ENCODE assay signal across 20 cellular contexts in the genomic region with DNA sequence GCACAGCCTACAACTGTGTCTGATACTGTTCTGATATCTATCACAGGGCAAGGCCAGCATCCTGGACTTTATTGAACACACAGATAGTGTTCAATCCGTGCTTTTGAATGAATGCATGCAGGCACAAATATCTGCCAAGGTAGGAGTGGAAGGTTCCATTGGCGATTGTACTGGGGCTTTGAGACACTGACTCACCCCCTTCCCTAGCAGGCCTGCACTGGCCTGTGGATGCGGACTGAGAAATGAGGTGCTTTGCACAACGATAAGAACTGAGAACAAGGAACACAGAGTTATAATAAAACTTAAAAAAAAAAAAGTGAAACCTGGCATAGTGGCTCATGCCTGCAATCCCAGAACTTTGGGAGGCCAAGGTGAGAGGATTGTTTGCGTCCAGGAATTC.
DNase-seq lines count a peak whose midpoint lies in the region; FAIRE-seq and TF ChIP-seq lines count a peak whose summit lies in the region.
"Had no signal": no experiment of that assay in that cellular context is flagged by ENCODE, and none has a peak within 500 bp of the region (broad histone marks: within the 10 kb centered on the region; RNA-seq: fewer than 3 reads in every experiment).

No MANE protein-coding gene starts in this region.

- CTCF ChIA-PET in RWPE1 (lab: Yijun Ruan, JAX), result interaction anchor here (0.7 kb wide), 1 partner anchor 717 kb away, joined by 8 read pairs; no protein-coding TSS in a partner anchor

- H2AK5ac ChIP-seq in mesendoderm (ENCODE audit: low read length), result no peak overlapping the region

- peaks cover 13% of the 10 kb centered on the region for H3K4me1 ChIP-seq in keratinocyte (ENCODE audit: control insufficient read depth, extremely low read depth, insufficient read depth, low read length)
- H3K4me1 ChIP-seq in mesendoderm (ENCODE audit: control insufficient read depth, low read depth, low read length), result no peaks in the 10 kb centered on the region
- H3K4me1 ChIP-seq: A549, BLaER1 had no signal

- no peak overlapping the region for H2BK15ac ChIP-seq in mesendoderm (replicated peaks; ENCODE audit: low read depth)

- H2BK5ac ChIP-seq in mesendoderm (ENCODE audit: low read length), result no peak overlapping the region

- H3K9me1 ChIP-seq in keratinocyte (ENCODE audit: control insufficient read depth, extremely low read depth, insufficient read depth, low read length), result no peaks in the 10 kb centered on the region

- peak overlapping the region; percentile 54 for H3K4me2 ChIP-seq in keratinocyte (ENCODE audit: control insufficient read depth, extremely low read depth, insufficient read depth, low read depth, low read length)
- no peak overlapping the region for H3K4me2 ChIP-seq in mesendoderm (ENCODE audit: low read length)
- H3K4me2 ChIP-seq: A549, BLaER1 had no signal

- no peak overlapping the region for H3K56ac ChIP-seq in mesendoderm (ENCODE audit: low read length)

- no CpG with 5 or more reads among the region's 5 CpGs for WGBS in mesendoderm (ENCODE audit: extremely low coverage, insufficient coverage, low lambda C conversion rate)

- H4K5ac ChIP-seq in mesendoderm (ENCODE audit: low read length), result no peak overlapping the region

- no peaks in the 10 kb centered on the region for H3K9me3 ChIP-seq in keratinocyte (ENCODE audit: control insufficient read depth, low read depth, low read length)
- H3K9me3 ChIP-seq: A549, BLaER1 had no signal

- peak; percentile 82 for FAIRE-seq in keratinocyte (lab: Jason Lieb, UNC)
- FAIRE-seq: A549, GM12878, HepG2 had no signal

- H3K36me3 Mint-ChIP-seq in glutamatergic neuron (ENCODE audit: unreplicated experiment) (no peaks in the 10 kb centered on the region), chondrocyte (ENCODE audit: low read depth) (peaks cover 4% of the 10 kb centered on the region)
- H3K36me3 Mint-ChIP-seq: CD8-positive, alpha-beta T cell; IgD-negative memory B cell had no signal

- H3K4me3 ChIP-seq in epithelial cell of esophagus (ENCODE audit: low read length) (no peak overlapping the region), keratinocyte (ENCODE audit: control insufficient read depth in 2 of 3, extremely low read depth in 1 of 3, insufficient read depth in 2 of 3, low read depth in 1 of 3, low read length in 3 of 3) (no peak overlapping the region), mesendoderm (ENCODE audit: low read length) (no peak overlapping the region)
- H3K4me3 ChIP-seq: A549, BLaER1, GM12878 had no signal

- DNase-seq in RWPE1 (ENCODE audit: low spot score) (peak; percentile 25), epithelial cell of esophagus (ENCODE audit: low read depth) (peak; percentile 82), keratinocyte (ENCODE audit: low read depth, low spot score) (no peak), activated gamma-delta T cell (lab: John Stamatoyannopoulos, UW) (no peak), glutamatergic neuron (no peak), mesendoderm (no peak), chondrocyte (ENCODE audit: low spot score) (no peak)
- DNase-seq: AML-193; CD8-positive, alpha-beta T cell; DMS 273 treated with DMSO at 0.1 percent for 48 hours; DND-41; EL; GOT3; H7; HFFc6 had no signal

- H3K27ac ChIP-seq in RWPE1 (peak overlapping the region; percentile 72), keratinocyte (ENCODE audit: control insufficient read depth, insufficient read depth, low read length) (no peak overlapping the region), mesendoderm (ENCODE audit: low read depth, low read length) (no peak overlapping the region)
- H3K27ac ChIP-seq: A549, BLaER1 had no signal

- H2BK120ac ChIP-seq in mesendoderm (ENCODE audit: low read depth, low read length), result no peak overlapping the region

- H3K79me1 ChIP-seq in mesendoderm (ENCODE audit: low read length), result no peaks in the 10 kb centered on the region

- dilution Hi-C loops in keratinocyte (cut with MboI; ENCODE audit: extremely low pct_ligation_motif_present, low sequenced_read_pairs), result no loop called here

- H3K4me3 Mint-ChIP-seq in glutamatergic neuron (ENCODE audit: unreplicated experiment), result no peak overlapping the region
- H3K4me3 Mint-ChIP-seq in chondrocyte (ENCODE audit: unreplicated experiment), result no peak overlapping the region
- H3K4me3 Mint-ChIP-seq: CD8-positive, alpha-beta T cell; HFFc6; IgD-negative memory B cell had no signal

- no peaks in the 10 kb centered on the region for H4K20me1 ChIP-seq in keratinocyte (ENCODE audit: control insufficient read depth, extremely low read depth, insufficient read depth, low read length)
- H4K20me1 ChIP-seq: BLaER1 had no signal

- no peak overlapping the region for H2AFZ ChIP-seq in keratinocyte (ENCODE audit: control insufficient read depth, low read length)

- no peak overlapping the region for H3K4ac ChIP-seq in mesendoderm (ENCODE audit: low read depth, low read length)

- no peaks in the 10 kb centered on the region for H3K79me2 ChIP-seq in keratinocyte (ENCODE audit: control insufficient read depth, insufficient read depth, low read length)
- H3K79me2 ChIP-seq in mesendoderm (ENCODE audit: control insufficient read depth, insufficient read depth, low read length), result no peaks in the 10 kb centered on the region

- H3K27ac Mint-ChIP-seq in glutamatergic neuron (ENCODE audit: unreplicated experiment) (no peak overlapping the region), chondrocyte (ENCODE audit: unreplicated experiment) (no peak overlapping the region)
- H3K27ac Mint-ChIP-seq: CD8-positive, alpha-beta T cell; HFFc6; IgD-negative memory B cell had no signal

- H3K9me3 Mint-ChIP-seq in glutamatergic neuron (ENCODE audit: unreplicated experiment) (no peaks in the 10 kb centered on the region), chondrocyte (ENCODE audit: low read depth) (peaks cover 13% of the 10 kb centered on the region)
- H3K9me3 Mint-ChIP-seq: CD8-positive, alpha-beta T cell had no signal

- H4K8ac ChIP-seq in mesendoderm (ENCODE audit: low read depth, low read length), result no peak overlapping the region

- H3K23ac ChIP-seq in mesendoderm (ENCODE audit: low read length), result no peak overlapping the region

- H3K27me3 ChIP-seq in keratinocyte (ENCODE audit: control insufficient read depth, extremely low read depth, insufficient read depth, low read length) (no peaks in the 10 kb centered on the region), mesendoderm (ENCODE audit: insufficient read depth, low read length, poor library complexity) (no peaks in the 10 kb centered on the region)
- H3K27me3 ChIP-seq: BLaER1 had no signal

- H3K27me3 Mint-ChIP-seq in glutamatergic neuron (ENCODE audit: unreplicated experiment) (no peaks in the 10 kb centered on the region), chondrocyte (ENCODE audit: low read depth) (no peaks in the 10 kb centered on the region)

- H3K36me3 ChIP-seq in keratinocyte (ENCODE audit: control insufficient read depth in 2 of 2, extremely low read depth in 1 of 2, insufficient read depth in 2 of 2, low read length in 2 of 2) (no peaks in the 10 kb centered on the region), mesendoderm (ENCODE audit: control insufficient read depth, insufficient read depth, low read length) (no peaks in the 10 kb centered on the region)
- H3K36me3 ChIP-seq: BLaER1 had no signal

- H3K9ac ChIP-seq in keratinocyte (ENCODE audit: control insufficient read depth, extremely low read depth, insufficient read depth, low read length) (no peak overlapping the region), mesendoderm (ENCODE audit: low read length) (no peak overlapping the region)
- H3K9ac ChIP-seq: BLaER1 had no signal

- no peak for TF ChIP-seq CTCF in RWPE1 (conservative IDR thresholded peaks at IDR 0.05; ENCODE audit: low read depth)
- TF ChIP-seq CTCF in epithelial cell of esophagus (IDR thresholded peaks at IDR 0.05; ENCODE audit: insufficient read depth, low read depth, low read length, missing control alignments), result no peak
- TF ChIP-seq CTCF in keratinocyte (optimal IDR thresholded peaks at IDR 0.05 in 1 of 3, IDR thresholded peaks at IDR 0.05 in 1 of 3, conservative IDR thresholded peaks at IDR 0.05 in 1 of 3; ENCODE audit: extremely low read depth in 1 of 3, insufficient read depth in 2 of 3, low read length in 3 of 3), result no peak
- no peak for TF ChIP-seq CTCF in glutamatergic neuron (IDR thresholded peaks at IDR 0.05; ENCODE audit: partially characterized antibody, unreplicated experiment)
- no peak for TF ChIP-seq CTCF in chondrocyte (IDR thresholded peaks at IDR 0.05)

- H3K4me1 Mint-ChIP-seq in glutamatergic neuron (ENCODE audit: low read depth, unreplicated experiment), result no peaks in the 10 kb centered on the region
- H3K4me1 Mint-ChIP-seq in chondrocyte (ENCODE audit: low read depth), result peaks cover 33% of the 10 kb centered on the region
- H3K4me1 Mint-ChIP-seq: IgD-negative memory B cell had no signal

- POLR2A ChIA-PET in RWPE1 (lab: Yijun Ruan, JAX; ENCODE audit: low non-redundant PET), result no interaction called here

- H3K18ac ChIP-seq in mesendoderm (ENCODE audit: low read length), result no peak overlapping the region

Comparison
In these comparisons a context has a peak if more than half of its experiments do, and no peak if none do; other contexts are left out.
1. DNase-seq: peak in RWPE1 (single experiment) and epithelial cell of esophagus (single experiment); none in keratinocyte (single experiment), activated gamma-delta T cell (single experiment), glutamatergic neuron (single experiment), mesendoderm (single experiment) and chondrocyte (single experiment).